Comparison of ENCODE assay signal across 1 cellular context in the genomic region with DNA sequence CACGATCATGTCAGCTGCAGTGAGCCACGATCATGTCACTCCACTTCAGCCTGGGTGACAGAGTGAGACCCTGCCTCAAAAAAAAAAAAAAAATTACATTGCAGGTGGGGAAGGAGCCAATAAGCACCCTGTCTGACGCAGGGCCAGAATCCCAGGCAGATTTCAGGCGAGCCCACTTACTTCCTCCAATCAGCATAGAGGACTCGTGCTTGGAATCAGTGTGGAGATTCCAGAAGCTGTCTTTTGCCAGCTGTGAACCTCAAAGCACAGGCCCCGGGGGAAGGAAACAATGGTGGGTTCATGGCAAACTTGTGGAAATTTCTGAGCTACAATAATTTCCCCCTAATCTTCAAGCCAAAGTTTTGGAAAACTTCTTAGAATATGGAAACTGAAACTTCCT.
TF ChIP-seq lines count a peak whose summit lies in the region.

No MANE protein-coding gene starts in this region.

TF ChIP-seq in WTC11, 78 proteins besides CTCF, POLR2A, EP300 and RAD21 (continued from another document):
- TF ChIP-seq, protein P1, sequence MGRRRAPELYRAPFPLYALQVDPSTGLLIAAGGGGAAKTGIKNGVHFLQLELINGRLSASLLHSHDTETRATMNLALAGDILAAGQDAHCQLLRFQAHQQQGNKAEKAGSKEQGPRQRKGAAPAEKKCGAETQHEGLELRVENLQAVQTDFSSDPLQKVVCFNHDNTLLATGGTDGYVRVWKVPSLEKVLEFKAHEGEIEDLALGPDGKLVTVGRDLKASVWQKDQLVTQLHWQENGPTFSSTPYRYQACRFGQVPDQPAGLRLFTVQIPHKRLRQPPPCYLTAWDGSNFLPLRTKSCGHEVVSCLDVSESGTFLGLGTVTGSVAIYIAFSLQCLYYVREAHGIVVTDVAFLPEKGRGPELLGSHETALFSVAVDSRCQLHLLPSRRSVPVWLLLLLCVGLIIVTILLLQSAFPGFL (CRISPR knock-in tag; IDR thresholded peaks at IDR 0.05; ENCODE audit: borderline replicate concordance), result no peak
- TF ChIP-seq JAZF1 (CRISPR knock-in tag; IDR thresholded peaks at IDR 0.05) (no peak), FOXJ3 (CRISPR knock-in tag; IDR thresholded peaks at IDR 0.05; ENCODE audit: borderline replicate concordance) (no peak), NR2C2 (CRISPR knock-in tag; IDR thresholded peaks at IDR 0.05) (no peak)
